ENCODE assay signal across 22 cellular contexts in genomic region chr3:179991877-179992276, GRCh38. TPM values are rescaled to one million over a fixed set of nuclear protein-coding genes. Genes with fewer than 3 reads are reported as not detected.
"Had no signal": no experiment of that assay in that cellular context is flagged by ENCODE, and none has a peak within 500 bp of the region (broad histone marks: within the 10 kb centered on the region; RNA-seq: fewer than 3 reads in every experiment).

No MANE protein-coding gene starts in this region.

- ATAC-seq: activated CD4-positive, CD25-positive, alpha-beta regulatory T cell treated with anti-CD3 and anti-CD28 coated beads, Interleukin-2, amount 50 U/mL, for 24 hours; activated CD8-positive, alpha-beta T cell treated with anti-CD3 and anti-CD28 coated beads, Interleukin-2, amount 10 ng/mL, durations not matched to agents 7 days and 5 days; gastrocnemius medialis; left lobe of liver had no signal

- DNase-seq: activated CD4-positive, alpha-beta T cell treated with anti-CD3 and anti-CD28 coated beads, Interleukin-2, amount 10 ng/mL, durations not matched to agents 7 days and 5 days; activated CD8-positive, alpha-beta T cell treated with anti-CD3 and anti-CD28 coated beads, Interleukin-2, amount 10 ng/mL, durations not matched to agents 7 days and 5 days; activated naive CD4-positive, alpha-beta T cell treated with anti-CD3 and anti-CD28 coated beads for 36 hours; activated T-cell treated with anti-CD3 and anti-CD28 coated beads, Interleukin-2, amount 50 U/mL, for 24 hours; anterior cingulate cortex; effector memory CD4-positive, alpha-beta T cell; gastrocnemius medialis; head of caudate nucleus; kidney; midbrain; occipital lobe; retina; stimulated activated CD4-positive, alpha-beta T cell treated with anti-CD3 and anti-CD28 coated beads, Interleukin-12 subunit alpha, Interleukin-12 subunit beta, amount 100 ng/mL, for 4 hours; stimulated activated CD4-positive, alpha-beta T cell treated with anti-CD3 and anti-CD28 coated beads, Interleukin-1b, Interleukin-23, amount 100 ng/mL, for 48 hours; T-helper 1 cell; T-helper 9 cell; trophoblast cell had no signal

- H3K4me3 ChIP-seq: gastrocnemius medialis, lung had no signal

- H3K36me3 ChIP-seq: gastrocnemius medialis had no signal

- FAIRE-seq: kidney had no signal

- H3K9me3 ChIP-seq: gastrocnemius medialis had no signal

- H3K27me3 ChIP-seq: gastrocnemius medialis had no signal

- H3K27ac ChIP-seq: epithelial cell of prostate, gastrocnemius medialis had no signal

- H3K4me1 ChIP-seq: gastrocnemius medialis had no signal

RNA-seq across cellular contexts. Expression of gene PEX5L, which starts 44.9 kb away (rescaled TPM):
- total RNA-seq: activated CD8-positive, alpha-beta T cell treated with anti-CD3 and anti-CD28 coated beads, Interleukin-2, amount 10 ng/mL, durations not matched to agents 7 days and 5 days; activated naive CD4-positive, alpha-beta T cell treated with anti-CD3 and anti-CD28 coated beads for 36 hours; chondrocyte; kidney; left lobe of liver had no signal
